21 cellular contexts compared by ENCODE assay signal in the genomic region with DNA sequence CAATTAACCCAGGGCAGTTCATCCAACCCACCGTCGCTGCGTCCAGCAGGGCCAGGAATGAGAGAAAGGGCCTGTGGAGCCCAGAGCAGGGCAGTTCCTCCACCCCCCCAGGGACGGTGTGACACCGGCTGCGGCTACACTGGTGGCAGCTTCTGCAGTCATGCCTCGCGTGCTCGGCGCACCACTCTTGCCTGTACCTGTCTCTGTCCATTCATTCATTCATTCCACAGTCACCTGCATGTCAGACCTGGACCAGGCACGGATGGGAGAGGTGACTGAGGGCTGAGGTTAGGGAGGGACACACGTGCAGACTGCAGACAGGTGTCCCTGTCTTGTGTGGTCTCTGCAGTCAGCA. TPM values are rescaled to one million over a fixed set of nuclear protein-coding genes. Genes with fewer than 3 reads are reported as not detected.
"Had no signal": no experiment of that assay in that cellular context is flagged by ENCODE, and none has a peak within 500 bp of the region (broad histone marks: within the 10 kb centered on the region; RNA-seq: fewer than 3 reads in every experiment).

No MANE protein-coding gene starts in this region.

- H3K9me3 Mint-ChIP-seq: dendritic cell treated with granulocyte-macrophage colony-stimulating factor and Interleukin-4, amounts not matched to agents 40 ng/mL and 50 ng/mL, for 4 days; mesothelial cell of epicardium had no signal

- H3K4me3 Mint-ChIP-seq: dendritic cell treated with granulocyte-macrophage colony-stimulating factor and Interleukin-4, amounts not matched to agents 40 ng/mL and 50 ng/mL, for 4 days; mesothelial cell of epicardium had no signal

- H3K27ac ChIP-seq: colonic mucosa, esophagus muscularis mucosa, foreskin keratinocyte, gastroesophageal sphincter, heart right ventricle, left ventricle myocardium inferior, lower lobe of right lung had no signal

- H3K27ac Mint-ChIP-seq: dendritic cell treated with granulocyte-macrophage colony-stimulating factor and Interleukin-4, amounts not matched to agents 40 ng/mL and 50 ng/mL, for 4 days; mesothelial cell of epicardium had no signal

- H3K4me1 Mint-ChIP-seq: mesothelial cell of epicardium had no signal

- H3K4me1 ChIP-seq: colonic mucosa, foreskin keratinocyte, gastroesophageal sphincter, heart right ventricle, left ventricle myocardium inferior, lower lobe of right lung had no signal

- H3K9me3 ChIP-seq: colonic mucosa, esophagus muscularis mucosa, gastroesophageal sphincter, heart right ventricle, left ventricle myocardium inferior, lower lobe of right lung, mucosa of descending colon had no signal

- H3K27me3 ChIP-seq: colonic mucosa, esophagus muscularis mucosa, foreskin keratinocyte had no signal

- ATAC-seq: foreskin keratinocyte, gastroesophageal sphincter, heart right ventricle, left colon, left lobe of liver, lower lobe of right lung, mucosa of descending colon had no signal

- H3K4me3 ChIP-seq: colonic mucosa, esophagus muscularis mucosa, gastroesophageal sphincter, heart right ventricle, left ventricle myocardium inferior, lower lobe of right lung, mucosa of descending colon had no signal

- DNase-seq: colonic mucosa; cortex of kidney; effector CD4-positive, alpha-beta T cell; effector memory CD4-positive, alpha-beta T cell; foreskin keratinocyte; heart right ventricle; hippocampal formation; kidney glomerular epithelial cell; left colon; left ventricle myocardium inferior; lower lobe of right lung; mesenchymal stem cell; mucosa of descending colon had no signal

- H3K36me3 Mint-ChIP-seq: mesothelial cell of epicardium had no signal

- H3K36me3 ChIP-seq: colonic mucosa, left ventricle myocardium inferior, lower lobe of right lung had no signal

- H3K27me3 Mint-ChIP-seq: dendritic cell treated with granulocyte-macrophage colony-stimulating factor and Interleukin-4, amounts not matched to agents 40 ng/mL and 50 ng/mL, for 4 days had no signal

RNA-seq across cellular contexts. Expression of gene NPTX1, which starts 34.1 kb away (rescaled TPM):
- total RNA-seq: endothelial cell of umbilical vein, epithelial cell of proximal tubule, heart right ventricle, left ventricle myocardium inferior, mesenteric fat pad had no signal
- polyA plus RNA-seq: foreskin keratinocyte had no signal
